In genomic region chrX:154791951-154792350, GRCh38 we compare ENCODE assay signal across 2 cellular contexts.
TF ChIP-seq lines count a peak whose summit lies in the region.

No MANE protein-coding gene starts in this region.

TF ChIP-seq in A549, 52 proteins besides CTCF, POLR2A, EP300 and RAD21:
- TF ChIP-seq FOSL2 (IDR thresholded peaks at IDR 0.05), result no peak
- TF ChIP-seq FOSL2 (CRISPR knock-in tag; IDR thresholded peaks at IDR 0.05), result no peak
- no peak for TF ChIP-seq KDM5A (IDR thresholded peaks at IDR 0.05)
- TF ChIP-seq TFCP2L1 (CRISPR knock-in tag; IDR thresholded peaks at IDR 0.05), result no peak
- TF ChIP-seq ESRRA (IDR thresholded peaks at IDR 0.05; ENCODE audit: borderline replicate concordance, low read length), result no peak
- TF ChIP-seq KDM1A (IDR thresholded peaks at IDR 0.05; ENCODE audit: low read depth), result no peak
- no peak for TF ChIP-seq FOXS1 (CRISPR knock-in tag; IDR thresholded peaks at IDR 0.05)
- no peak for TF ChIP-seq MAFK (IDR thresholded peaks at IDR 0.05; ENCODE audit: partially characterized antibody)
- no peak for TF ChIP-seq ZFP36 (IDR thresholded peaks at IDR 0.05; ENCODE audit: borderline replicate concordance, partially characterized antibody)
- no peak for TF ChIP-seq HES2 (IDR thresholded peaks at IDR 0.05)
- TF ChIP-seq BHLHE40 (IDR thresholded peaks at IDR 0.05; ENCODE audit: low read depth, low read length), result no peak
- TF ChIP-seq EHF (CRISPR knock-in tag; IDR thresholded peaks at IDR 0.05), result no peak
- TF ChIP-seq CEBPB (IDR thresholded peaks at IDR 0.05), result no peak
- no peak for TF ChIP-seq TP53 (CRISPR knock-in tag; IDR thresholded peaks at IDR 0.05)

TF ChIP-seq in K562, 482 proteins besides CTCF, POLR2A, EP300 and RAD21:
- TF ChIP-seq ZBTB8A (IDR thresholded peaks at IDR 0.05; ENCODE audit: partially characterized antibody) (no peak), NUFIP1 (IDR thresholded peaks at IDR 0.05; ENCODE audit: partially characterized antibody) (no peak), CEBPB (tag; IDR thresholded peaks at IDR 0.05) (no peak), TEAD1 (CRISPR knock-in tag; IDR thresholded peaks at IDR 0.05) (no peak), ZNF76 (CRISPR knock-in tag; IDR thresholded peaks at IDR 0.05; ENCODE audit: borderline replicate concordance) (no peak), ZNF124 (CRISPR knock-in tag; IDR thresholded peaks at IDR 0.05) (no peak), E2F6 (IDR thresholded peaks at IDR 0.05; ENCODE audit: borderline replicate concordance in 1 of 2, extremely low read depth in 1 of 2, insufficient read depth in 1 of 2, insufficient read length in 1 of 2, low read depth in 1 of 2, low read length in 1 of 2, poor library complexity in 1 of 2, severe bottlenecking in 1 of 2) (no peak), SMARCE1 (IDR thresholded peaks at IDR 0.05) (no peak)
